Comparison of ENCODE assay signal across 1 cellular context in the genomic region with DNA sequence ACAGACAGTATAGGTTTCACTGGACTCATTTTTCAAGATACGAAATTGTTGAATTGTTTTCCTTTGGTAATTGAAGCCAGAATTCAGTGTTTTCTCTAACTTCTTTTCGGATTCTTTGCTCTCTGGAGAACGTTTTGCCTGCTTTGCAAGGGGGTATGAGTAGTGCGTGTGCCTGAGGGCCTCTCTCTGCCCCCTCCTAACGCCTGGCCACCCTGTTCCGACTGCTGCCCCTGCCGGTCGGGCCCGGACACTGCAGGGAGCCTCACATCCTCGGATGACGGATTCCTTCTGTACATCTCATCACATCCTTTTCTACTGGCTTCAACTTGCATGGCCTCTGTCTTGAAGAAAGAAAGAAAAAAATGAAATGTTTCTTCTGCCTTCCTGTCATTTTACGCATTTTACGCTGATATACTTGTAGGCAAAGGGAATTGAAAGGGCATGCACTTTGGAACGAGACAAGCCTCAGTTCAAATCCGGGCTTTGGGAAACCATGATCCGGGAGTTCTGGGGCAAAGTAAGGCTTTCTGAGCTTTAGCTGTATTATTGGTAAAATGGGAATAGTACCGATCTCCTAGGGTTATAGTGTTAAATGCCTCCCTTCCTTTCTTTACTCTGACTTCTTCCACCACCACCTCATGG.
TF ChIP-seq lines count a peak whose summit lies in the region.

No MANE protein-coding gene starts in this region.

TF ChIP-seq in WTC11, 78 proteins besides CTCF, POLR2A, EP300 and RAD21 (continued from another document):
- TF ChIP-seq, protein P1, sequence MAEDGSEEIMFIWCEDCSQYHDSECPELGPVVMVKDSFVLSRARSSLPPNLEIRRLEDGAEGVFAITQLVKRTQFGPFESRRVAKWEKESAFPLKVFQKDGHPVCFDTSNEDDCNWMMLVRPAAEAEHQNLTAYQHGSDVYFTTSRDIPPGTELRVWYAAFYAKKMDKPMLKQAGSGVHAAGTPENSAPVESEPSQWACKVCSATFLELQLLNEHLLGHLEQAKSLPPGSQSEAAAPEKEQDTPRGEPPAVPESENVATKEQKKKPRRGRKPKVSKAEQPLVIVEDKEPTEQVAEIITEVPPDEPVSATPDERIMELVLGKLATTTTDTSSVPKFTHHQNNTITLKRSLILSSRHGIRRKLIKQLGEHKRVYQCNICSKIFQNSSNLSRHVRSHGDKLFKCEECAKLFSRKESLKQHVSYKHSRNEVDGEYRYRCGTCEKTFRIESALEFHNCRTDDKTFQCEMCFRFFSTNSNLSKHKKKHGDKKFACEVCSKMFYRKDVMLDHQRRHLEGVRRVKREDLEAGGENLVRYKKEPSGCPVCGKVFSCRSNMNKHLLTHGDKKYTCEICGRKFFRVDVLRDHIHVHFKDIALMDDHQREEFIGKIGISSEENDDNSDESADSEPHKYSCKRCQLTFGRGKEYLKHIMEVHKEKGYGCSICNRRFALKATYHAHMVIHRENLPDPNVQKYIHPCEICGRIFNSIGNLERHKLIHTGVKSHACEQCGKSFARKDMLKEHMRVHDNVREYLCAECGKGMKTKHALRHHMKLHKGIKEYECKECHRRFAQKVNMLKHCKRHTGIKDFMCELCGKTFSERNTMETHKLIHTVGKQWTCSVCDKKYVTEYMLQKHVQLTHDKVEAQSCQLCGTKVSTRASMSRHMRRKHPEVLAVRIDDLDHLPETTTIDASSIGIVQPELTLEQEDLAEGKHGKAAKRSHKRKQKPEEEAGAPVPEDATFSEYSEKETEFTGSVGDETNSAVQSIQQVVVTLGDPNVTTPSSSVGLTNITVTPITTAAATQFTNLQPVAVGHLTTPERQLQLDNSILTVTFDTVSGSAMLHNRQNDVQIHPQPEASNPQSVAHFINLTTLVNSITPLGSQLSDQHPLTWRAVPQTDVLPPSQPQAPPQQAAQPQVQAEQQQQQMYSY (CRISPR knock-in tag; IDR thresholded peaks at IDR 0.05), result no peak
- TF ChIP-seq ZNF671 (CRISPR knock-in tag; IDR thresholded peaks at IDR 0.05) (no peak), NFYB (CRISPR knock-in tag; conservative IDR thresholded peaks at IDR 0.05; ENCODE audit: low read depth) (no peak)
- TF ChIP-seq, protein P2, sequence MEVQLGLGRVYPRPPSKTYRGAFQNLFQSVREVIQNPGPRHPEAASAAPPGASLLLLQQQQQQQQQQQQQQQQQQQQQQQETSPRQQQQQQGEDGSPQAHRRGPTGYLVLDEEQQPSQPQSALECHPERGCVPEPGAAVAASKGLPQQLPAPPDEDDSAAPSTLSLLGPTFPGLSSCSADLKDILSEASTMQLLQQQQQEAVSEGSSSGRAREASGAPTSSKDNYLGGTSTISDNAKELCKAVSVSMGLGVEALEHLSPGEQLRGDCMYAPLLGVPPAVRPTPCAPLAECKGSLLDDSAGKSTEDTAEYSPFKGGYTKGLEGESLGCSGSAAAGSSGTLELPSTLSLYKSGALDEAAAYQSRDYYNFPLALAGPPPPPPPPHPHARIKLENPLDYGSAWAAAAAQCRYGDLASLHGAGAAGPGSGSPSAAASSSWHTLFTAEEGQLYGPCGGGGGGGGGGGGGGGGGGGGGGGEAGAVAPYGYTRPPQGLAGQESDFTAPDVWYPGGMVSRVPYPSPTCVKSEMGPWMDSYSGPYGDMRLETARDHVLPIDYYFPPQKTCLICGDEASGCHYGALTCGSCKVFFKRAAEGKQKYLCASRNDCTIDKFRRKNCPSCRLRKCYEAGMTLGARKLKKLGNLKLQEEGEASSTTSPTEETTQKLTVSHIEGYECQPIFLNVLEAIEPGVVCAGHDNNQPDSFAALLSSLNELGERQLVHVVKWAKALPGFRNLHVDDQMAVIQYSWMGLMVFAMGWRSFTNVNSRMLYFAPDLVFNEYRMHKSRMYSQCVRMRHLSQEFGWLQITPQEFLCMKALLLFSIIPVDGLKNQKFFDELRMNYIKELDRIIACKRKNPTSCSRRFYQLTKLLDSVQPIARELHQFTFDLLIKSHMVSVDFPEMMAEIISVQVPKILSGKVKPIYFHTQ (CRISPR knock-in tag; IDR thresholded peaks at IDR 0.05), result no peak
